7 cellular contexts compared by ENCODE assay signal in the genomic region with DNA sequence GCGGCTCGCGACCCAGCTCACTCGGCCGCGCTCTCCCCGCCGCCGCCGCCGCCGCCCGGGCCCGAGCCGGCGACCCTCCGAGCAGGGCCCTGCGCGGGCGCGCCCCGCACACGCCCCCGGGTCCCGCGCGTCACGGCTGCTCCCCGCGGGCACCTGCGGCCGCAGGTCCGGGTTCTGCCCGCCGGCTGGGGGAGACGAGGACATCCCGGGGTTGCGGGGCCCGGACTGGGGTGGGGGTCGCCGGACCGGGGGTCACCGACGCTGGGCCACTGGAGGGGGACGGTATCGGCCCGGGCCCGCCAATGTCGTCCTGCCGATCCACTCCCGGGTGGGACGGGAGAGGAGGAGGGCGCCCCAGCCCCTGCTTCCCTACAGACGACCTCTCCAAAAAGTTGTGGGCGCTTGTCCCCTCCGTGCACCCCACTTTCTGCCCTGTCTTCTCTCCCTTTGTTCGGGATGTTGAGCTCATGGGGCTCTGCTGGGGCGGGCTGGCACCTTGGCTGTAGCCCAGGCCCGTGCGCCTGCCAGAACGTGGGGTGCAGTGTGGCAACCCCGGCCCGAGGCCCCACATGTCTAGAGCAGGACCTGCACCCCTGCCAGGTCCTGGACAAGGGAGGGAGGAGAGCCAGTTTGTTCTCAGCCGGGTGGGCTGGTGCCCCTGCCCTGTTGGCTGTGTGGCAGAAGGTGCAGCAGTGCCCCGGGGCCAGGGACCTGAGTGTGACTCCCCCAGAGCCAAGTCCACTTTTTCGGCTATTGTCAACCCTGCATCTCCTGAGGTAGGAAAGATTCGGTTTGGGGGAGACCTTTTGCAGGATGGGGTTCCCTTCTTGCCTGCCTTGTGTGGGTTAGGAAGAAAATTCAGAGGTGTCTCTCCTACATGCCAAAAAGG. TPM values are rescaled to one million over a fixed set of nuclear protein-coding genes. Genes with fewer than 3 reads are reported as not detected.
DNase-seq lines count a peak whose midpoint lies in the region; ATAC-seq and TF ChIP-seq lines count a peak whose summit lies in the region.

No MANE protein-coding gene starts in this region.

- H3K36me3 Mint-ChIP-seq in dendritic cell treated with granulocyte-macrophage colony-stimulating factor and Interleukin-4, amounts not matched to agents 40 ng/mL and 50 ng/mL, for 4 days (ENCODE audit: low read depth), result peaks cover 34% of the 10 kb centered on the region

- peak overlapping the region; percentile 92 for H3K27ac Mint-ChIP-seq in dendritic cell treated with granulocyte-macrophage colony-stimulating factor and Interleukin-4, amounts not matched to agents 40 ng/mL and 50 ng/mL, for 4 days

- peaks cover 29% of the 10 kb centered on the region for H3K4me1 ChIP-seq in PC-3 (ENCODE audit: insufficient read depth, low read length)
- peaks cover 33 to 34% of the 10 kb centered on the region in 2 donors for H3K4me1 ChIP-seq in muscle layer of duodenum (ENCODE audit: control insufficient read depth in 1 of 2, insufficient read depth in 2 of 2, low read length in 2 of 2)

- H3K36me3 ChIP-seq in PC-3 (ENCODE audit: low read depth, low read length), result no peaks in the 10 kb centered on the region
- no peaks in the 10 kb centered on the region for H3K36me3 ChIP-seq in muscle layer of duodenum (ENCODE audit: control insufficient read depth in 1 of 2, insufficient read depth in 2 of 2, low read length in 2 of 2)

- H3K4me3 ChIP-seq in PC-3 (ENCODE audit: low read length) (peak overlapping the region; percentile 81), muscle layer of duodenum (ENCODE audit: low read depth in 1 of 2, low read length in 2 of 2) (peak overlapping the region; percentile 64 to 73)

- H3F3A ChIP-seq in PC-3 (ENCODE audit: low read length, unreplicated experiment), result peaks cover 3% of the 10 kb centered on the region

- H3K27me3 ChIP-seq in PC-3 (ENCODE audit: low read length) (no peaks in the 10 kb centered on the region), muscle layer of duodenum (ENCODE audit: low read depth, low read length) (no peaks in the 10 kb centered on the region)

- ATAC-seq in GM19035 (IDR thresholded peaks at IDR 0.05; ENCODE audit: unreplicated experiment) (peak; percentile 3), PC-3 (no peak), HG02973 (IDR thresholded peaks at IDR 0.05; ENCODE audit: unreplicated experiment) (no peak), HG03439 (IDR thresholded peaks at IDR 0.05; ENCODE audit: unreplicated experiment) (no peak)

- H3K4me2 ChIP-seq in PC-3 (ENCODE audit: low read length), result peak overlapping the region; percentile 95

- no peak for TF ChIP-seq CTCF in PC-3 (conservative IDR thresholded peaks at IDR 0.05; ENCODE audit: low read depth, low read length)

- H3K9me2 ChIP-seq in PC-3 (replicated peaks; ENCODE audit: low read length), result no peaks in the 10 kb centered on the region

- peaks cover 9% of the 10 kb centered on the region for H3K27me3 Mint-ChIP-seq in dendritic cell treated with granulocyte-macrophage colony-stimulating factor and Interleukin-4, amounts not matched to agents 40 ng/mL and 50 ng/mL, for 4 days

- CTCF ChIA-PET in PC-3 (lab: Charles Lee), result no interaction called here

- no peaks in the 10 kb centered on the region for H3K9me3 Mint-ChIP-seq in dendritic cell treated with granulocyte-macrophage colony-stimulating factor and Interleukin-4, amounts not matched to agents 40 ng/mL and 50 ng/mL, for 4 days

- POLR2A ChIA-PET in PC-3 (lab: Charles Lee; ENCODE audit: unreplicated experiment), result no interaction called here

- peak overlapping the region; percentile 96 for H3K4me3 Mint-ChIP-seq in dendritic cell treated with granulocyte-macrophage colony-stimulating factor and Interleukin-4, amounts not matched to agents 40 ng/mL and 50 ng/mL, for 4 days

- H3K9me3 ChIP-seq in PC-3 (ENCODE audit: low read length) (no peaks in the 10 kb centered on the region), muscle layer of duodenum (ENCODE audit: control insufficient read depth in 1 of 2, low read length in 2 of 2) (no peaks in the 10 kb centered on the region)

- intact Hi-C loops in PC-3 (cut with micrococcal nuclease), result no loop called here
- intact Hi-C loops in dendritic cell treated with granulocyte-macrophage colony-stimulating factor and Interleukin-4, amounts not matched to agents 40 ng/mL and 50 ng/mL, for 4 days (cut with micrococcal nuclease), result loop anchor here (5.0 kb wide), 1 partner anchor 95 kb away; no protein-coding TSS in a partner anchor

- peak overlapping the region; percentile 62 for H3K9ac ChIP-seq in PC-3 (ENCODE audit: low read length)

- BruUV-seq in PC-3 (replicated peaks; lab: Mats Ljungman, UMichigan), result no TSS peak

- peak overlapping the region; percentile 38; the same call in 1 of the 2 replicates for H2AFZ ChIP-seq in PC-3 (ENCODE audit: low read length)

- H4K20me1 ChIP-seq in PC-3 (ENCODE audit: low read length), result no peaks in the 10 kb centered on the region

- H3K79me2 ChIP-seq in PC-3 (ENCODE audit: low read length), result peaks cover 26% of the 10 kb centered on the region

- no peak overlapping the region for H3K27ac ChIP-seq in PC-3 (ENCODE audit: low read length)
- H3K27ac ChIP-seq in muscle layer of duodenum (ENCODE audit: low read length), result peak overlapping the region; percentile 40

- peaks cover 85% of the 10 kb centered on the region for H3K4me1 Mint-ChIP-seq in dendritic cell treated with granulocyte-macrophage colony-stimulating factor and Interleukin-4, amounts not matched to agents 40 ng/mL and 50 ng/mL, for 4 days (ENCODE audit: low read depth)

- DNase-seq in PC-3 (no peak), HuH-7 (ENCODE audit: low spot score) (no peak)

RNA-seq across cellular contexts. Expression of a gene that starts 40.2 kb away (rescaled TPM):
- total RNA-seq in PC-3 (2014; rRNA removed), result 14.2 and 19.3 TPM in 2 replicates

RNA-seq across cellular contexts. Expression of a gene that starts 42.6 kb away (rescaled TPM):
- total RNA-seq in PC-3 (2014; rRNA removed), result 18.9 and 25.3 TPM in 2 replicates
